In genomic region chr10:131207584-131208532, GRCh38 we compare ENCODE assay signal across 14 cellular contexts.
A peak's percentile ranks its signal among the peaks of the same experiment; 100 is the strongest.
DNase-seq lines count a peak whose midpoint lies in the region; TF ChIP-seq lines count a peak whose summit lies in the region.
"Had no signal": no experiment of that assay in that cellular context is flagged by ENCODE, and none has a peak within 500 bp of the region (broad histone marks: within the 10 kb centered on the region; RNA-seq: fewer than 3 reads in every experiment).

No MANE protein-coding gene starts in this region.

- H3K36me3 ChIP-seq in testis (ENCODE audit: low read depth, missing control alignments), result no peaks in the 10 kb centered on the region
- H3K36me3 ChIP-seq: BE2C had no signal

- no peaks in the 10 kb centered on the region for H3K4me1 ChIP-seq in H9 (ENCODE audit: insufficient read depth, low read length)
- no peaks in the 10 kb centered on the region for H3K4me1 ChIP-seq in testis
- H3K4me1 ChIP-seq: BE2C had no signal

- no peak overlapping the region for H3K4me3 Mint-ChIP-seq in H9
- no peak overlapping the region for H3K4me3 Mint-ChIP-seq in mesothelial cell of epicardium
- H3K4me3 Mint-ChIP-seq: CD8-positive, alpha-beta memory T cell had no signal

- no peak overlapping the region for H3K14ac ChIP-seq in H9 (ENCODE audit: insufficient read depth, low read length)

- peaks cover 0 to under 1% of the 10 kb centered on the region in 2 experiments; a peak in 1 of 5 replicates for H3K9me3 Mint-ChIP-seq in H9
- no peaks in the 10 kb centered on the region for H3K9me3 Mint-ChIP-seq in mesothelial cell of epicardium

- no peaks in the 10 kb centered on the region for H3K79me2 ChIP-seq in H9 (ENCODE audit: insufficient read depth, low read length)

- H4K20me1 ChIP-seq in H9 (ENCODE audit: control insufficient read depth, insufficient read depth, insufficient read length), result no peaks in the 10 kb centered on the region

- 0 out of 7 replicates have a peak overlapping the region, but pooled peaks of 1 of the 3 experiments have one; percentile 44 for H3K27ac Mint-ChIP-seq in H9
- H3K27ac Mint-ChIP-seq in mesothelial cell of epicardium, result no peak overlapping the region
- H3K27ac Mint-ChIP-seq: CD8-positive, alpha-beta memory T cell had no signal

- peaks cover 0 to 1% (median 0%) of the 10 kb centered on the region in 3 experiments; a peak in 1 of 7 replicates for H3K36me3 Mint-ChIP-seq in H9 (ENCODE audit: insufficient read depth in 1 of 3, low read depth in 3 of 3)
- H3K36me3 Mint-ChIP-seq in mesothelial cell of epicardium, result no peaks in the 10 kb centered on the region
- H3K36me3 Mint-ChIP-seq: CD8-positive, alpha-beta memory T cell had no signal

- H3K9ac ChIP-seq in H9 (ENCODE audit: extremely low read depth, insufficient read length, low read length), result no peak overlapping the region

- H3K4me2 ChIP-seq in H9 (ENCODE audit: insufficient read depth, insufficient read length, low read length), result no peak overlapping the region

- no peak overlapping the region for H3K4ac ChIP-seq in H9 (ENCODE audit: low read depth, low read length)

- H4K5ac ChIP-seq in H9 (ENCODE audit: insufficient read length, low read depth, low read length), result no peak overlapping the region

- H3K79me1 ChIP-seq in H9 (ENCODE audit: insufficient read depth, low read depth, low read length, poor library complexity, severe bottlenecking), result no peaks in the 10 kb centered on the region

- H3T11ph ChIP-seq in H9 (ENCODE audit: low read length), result no peak overlapping the region

- no peaks in the 10 kb centered on the region for H3K9me3 ChIP-seq in H9 (ENCODE audit: control insufficient read depth, low read depth, low read length)
- no peaks in the 10 kb centered on the region for H3K9me3 ChIP-seq in testis
- H3K9me3 ChIP-seq: BE2C had no signal

- H3K18ac ChIP-seq in H9 (ENCODE audit: insufficient read length, low read depth, low read length), result no peak overlapping the region

- H3K27me3 Mint-ChIP-seq in H9 (ENCODE audit: low read depth) (no peaks in the 10 kb centered on the region), mesothelial cell of epicardium (ENCODE audit: low read depth) (no peaks in the 10 kb centered on the region)

- no peak overlapping the region for H2AK5ac ChIP-seq in H9 (ENCODE audit: insufficient read length, low read length)

- H2BK5ac ChIP-seq in H9 (ENCODE audit: insufficient read length, low read length), result no peak overlapping the region

- H3K27ac ChIP-seq in H9 (ENCODE audit: insufficient read length, low read depth, low read length), result no peak overlapping the region
- no peak overlapping the region for H3K27ac ChIP-seq in coronary artery
- no peak overlapping the region for H3K27ac ChIP-seq in testis

- no peak overlapping the region for H2AFZ ChIP-seq in H9 (ENCODE audit: low read length)

- intact Hi-C loops in testis (cut with DNase I; ENCODE audit: low total_unique reads), result no loop called here

- no peak overlapping the region for H2BK20ac ChIP-seq in H9 (ENCODE audit: low read depth, low read length, poor library complexity, severe bottlenecking)

- H2BK15ac ChIP-seq in H9 (ENCODE audit: low read depth, low read length), result no peak overlapping the region

- WGBS in H9 (ENCODE audit: extremely low coverage, insufficient read length, low lambda C conversion rate), result no CpG with 5 or more reads among the region's 29 CpGs
- WGBS in testis, 2 donors, result 93% methylated on average over 17 to 29 of the region's 29 CpGs

- no peak overlapping the region for H2BK12ac ChIP-seq in H9 (ENCODE audit: insufficient read length, low read depth, low read length)

- H3K56ac ChIP-seq in H9 (ENCODE audit: insufficient read length, low read depth, low read length), result no peak overlapping the region

- H3K27me3 ChIP-seq in H9 (ENCODE audit: insufficient read depth, low read length), result no peaks in the 10 kb centered on the region
- H3K27me3 ChIP-seq in testis, result no peaks in the 10 kb centered on the region
- H3K27me3 ChIP-seq: BE2C had no signal

- H3K23ac ChIP-seq in H9 (ENCODE audit: insufficient read length, low read depth, low read length), result no peak overlapping the region

- no peak overlapping the region for H4K91ac ChIP-seq in H9 (ENCODE audit: insufficient read length, low read depth, low read length)

- no peak overlapping the region for H2BK120ac ChIP-seq in H9 (ENCODE audit: low read depth, low read length, poor library complexity, severe bottlenecking)

- H4K8ac ChIP-seq in H9 (replicated peaks; ENCODE audit: insufficient read length, low read depth, low read length), result no peak overlapping the region

- H3K4me3 ChIP-seq in coronary artery (no peak overlapping the region), testis (no peak overlapping the region)

- TF ChIP-seq CTCF in H9 (conservative IDR thresholded peaks at IDR 0.05) (no peak), coronary artery (IDR thresholded peaks at IDR 0.05) (no peak), mesothelial cell of epicardium (IDR thresholded peaks at IDR 0.05; ENCODE audit: unreplicated experiment) (no peak), testis (IDR thresholded peaks at IDR 0.05) (no peak)

- DNase-seq in H9 (peak; percentile 17), coronary artery (ENCODE audit: low spot score) (peak; percentile 49), mesothelial cell of epicardium (ENCODE audit: low spot score in 2 of 2, unreplicated experiment in 2 of 2) (peak; percentile 10 to 33), testis (peak; percentile 7), NCI-H524 treated with DMSO at 0.1 percent for 48 hours (lab: John Stamatoyannopoulos, UW) (no peak), kidney tubule cell (ENCODE audit: low spot score) (no peak), NCI-H748 (lab: John Stamatoyannopoulos, UW; ENCODE audit: unreplicated experiment) (no peak)
- DNase-seq: BE2C; CD8-positive, alpha-beta memory T cell; MM.1S; NCI-H1105 treated with DMSO at 0.1 percent for 48 hours; NCI-H187; NCI-H446; NCI-H82 had no signal

- H3K23me2 ChIP-seq in H9 (ENCODE audit: insufficient read length, low read depth, low read length, poor library complexity, severe bottlenecking), result no peaks in the 10 kb centered on the region

- H3K4me1 Mint-ChIP-seq in H9 (no peaks in the 10 kb centered on the region), mesothelial cell of epicardium (no peaks in the 10 kb centered on the region)
- H3K4me1 Mint-ChIP-seq: CD8-positive, alpha-beta memory T cell had no signal

- no peak for TF ChIP-seq POLR2A in testis (IDR thresholded peaks at IDR 0.05)

Comparison
In these comparisons a context has a peak if more than half of its experiments do, and no peak if none do; other contexts are left out.
1. DNase-seq: peak in H9 (single experiment), coronary artery (single experiment), mesothelial cell of epicardium (2 of 2) and testis (single experiment); none in NCI-H524 treated with DMSO at 0.1 percent for 48 hours (single experiment), kidney tubule cell (single experiment) and NCI-H748 (single experiment).